ENCODE assay signal across 1 cellular context in the genomic region with DNA sequence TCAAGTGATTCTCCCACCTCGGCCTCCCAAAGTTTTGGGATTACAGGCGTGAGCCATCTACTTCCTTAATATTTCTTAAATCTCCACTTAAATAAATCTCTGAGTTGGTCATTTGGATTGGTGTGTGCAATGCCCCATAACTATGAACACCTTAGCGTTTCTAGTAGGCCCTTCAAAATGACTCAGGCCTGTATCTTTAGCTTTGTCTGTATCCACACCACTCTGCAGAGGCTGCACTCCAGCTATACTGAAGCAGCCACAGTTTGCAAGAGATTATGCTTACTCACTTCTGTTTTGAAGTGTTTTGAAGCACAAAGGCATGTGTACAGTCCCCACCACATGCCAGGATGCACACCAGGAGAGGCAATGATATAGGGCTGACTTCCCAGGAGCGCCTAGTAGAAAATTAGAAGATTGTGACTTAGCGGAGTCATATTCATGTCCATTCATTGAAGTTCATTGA.
A peak's percentile ranks its signal among the peaks of the same experiment; 100 is the strongest.
TF ChIP-seq lines count a peak whose summit lies in the region.

No MANE protein-coding gene starts in this region.

TF ChIP-seq in K562, 482 proteins besides CTCF, POLR2A, EP300 and RAD21 (continued from another document and continues in another):
- TF ChIP-seq YY1 (IDR thresholded peaks at IDR 0.05; ENCODE audit: borderline replicate concordance in 1 of 3, control insufficient read depth in 1 of 3, extremely low read depth in 1 of 3, insufficient read depth in 3 of 3, insufficient read length in 1 of 3, insufficient replicate concordance in 2 of 3, low read depth in 1 of 3, low read length in 2 of 3) (no peak), GTF2E2 (tag; IDR thresholded peaks at IDR 0.05) (0 out of 2 replicates have a peak, but pooled peaks have one; percentile 53), STAT6 (CRISPR knock-in tag; IDR thresholded peaks at IDR 0.05) (no peak), RHOXF2B (CRISPR knock-in tag; conservative IDR thresholded peaks at IDR 0.05) (no peak), HINFP (tag; conservative IDR thresholded peaks at IDR 0.05; ENCODE audit: low read depth) (no peak), NR1H2 (CRISPR knock-in tag; IDR thresholded peaks at IDR 0.05) (no peak), STAG1 (CRISPR knock-in tag; IDR thresholded peaks at IDR 0.05; ENCODE audit: borderline replicate concordance) (no peak), CBFA2T3 (IDR thresholded peaks at IDR 0.05) (peak; percentile 70), PML (IDR thresholded peaks at IDR 0.05; ENCODE audit: low read length) (0 out of 2 replicates have a peak, but pooled peaks have one; percentile 20), PCBP2 (IDR thresholded peaks at IDR 0.05; ENCODE audit: low read depth, low read length, poor library complexity, severe bottlenecking) (no peak), OTX1 (CRISPR knock-in tag; IDR thresholded peaks at IDR 0.05) (no peak), CBFA2T2 (conservative IDR thresholded peaks at IDR 0.05) (peak; percentile 45; the same call in 1 of the 2 replicates), ERF (CRISPR knock-in tag; IDR thresholded peaks at IDR 0.05) (0 out of 2 replicates have a peak, but pooled peaks have one; percentile 31), POLR3A (IDR thresholded peaks at IDR 0.05; ENCODE audit: borderline replicate concordance, extremely low read depth, insufficient read depth, insufficient read length) (no peak), SMAD3 (CRISPR knock-in tag; conservative IDR thresholded peaks at IDR 0.05) (no peak), FOSL1 (tag; conservative IDR thresholded peaks at IDR 0.05) (no peak), MNT (conservative IDR thresholded peaks at IDR 0.05) (peak; percentile 63 to 71), ZBED1 (IDR thresholded peaks at IDR 0.05) (no peak), MEIS2 (IDR thresholded peaks at IDR 0.05; ENCODE audit: partially characterized antibody) (peak; percentile 1), SAFB (IDR thresholded peaks at IDR 0.05; ENCODE audit: borderline replicate concordance, low read depth, low read length) (no peak), KLF6 (CRISPR knock-in tag; IDR thresholded peaks at IDR 0.05; ENCODE audit: borderline replicate concordance) (no peak), HMG20B (CRISPR knock-in tag; IDR thresholded peaks at IDR 0.05) (no peak), PPARD (CRISPR knock-in tag; IDR thresholded peaks at IDR 0.05) (no peak), ZNF444 (CRISPR knock-in tag; IDR thresholded peaks at IDR 0.05) (peak; percentile 43; the same call in 1 of the 2 replicates), HDAC1 (IDR thresholded peaks at IDR 0.05) (peak in 1 of 2 experiments; percentile 18; a peak in 1 of 4 replicates), GTF2A2 (tag; IDR thresholded peaks at IDR 0.05) (no peak), THRAP3 (IDR thresholded peaks at IDR 0.05; ENCODE audit: borderline replicate concordance) (no peak), ZNF830 (CRISPR knock-in tag; IDR thresholded peaks at IDR 0.05) (0 out of 2 replicates have a peak, but pooled peaks have one; percentile 30), ZNF445 (CRISPR knock-in tag; IDR thresholded peaks at IDR 0.05; ENCODE audit: low read depth) (no peak), SREBF2 (CRISPR knock-in tag; IDR thresholded peaks at IDR 0.05) (no peak)
- TF ChIP-seq, protein P1, sequence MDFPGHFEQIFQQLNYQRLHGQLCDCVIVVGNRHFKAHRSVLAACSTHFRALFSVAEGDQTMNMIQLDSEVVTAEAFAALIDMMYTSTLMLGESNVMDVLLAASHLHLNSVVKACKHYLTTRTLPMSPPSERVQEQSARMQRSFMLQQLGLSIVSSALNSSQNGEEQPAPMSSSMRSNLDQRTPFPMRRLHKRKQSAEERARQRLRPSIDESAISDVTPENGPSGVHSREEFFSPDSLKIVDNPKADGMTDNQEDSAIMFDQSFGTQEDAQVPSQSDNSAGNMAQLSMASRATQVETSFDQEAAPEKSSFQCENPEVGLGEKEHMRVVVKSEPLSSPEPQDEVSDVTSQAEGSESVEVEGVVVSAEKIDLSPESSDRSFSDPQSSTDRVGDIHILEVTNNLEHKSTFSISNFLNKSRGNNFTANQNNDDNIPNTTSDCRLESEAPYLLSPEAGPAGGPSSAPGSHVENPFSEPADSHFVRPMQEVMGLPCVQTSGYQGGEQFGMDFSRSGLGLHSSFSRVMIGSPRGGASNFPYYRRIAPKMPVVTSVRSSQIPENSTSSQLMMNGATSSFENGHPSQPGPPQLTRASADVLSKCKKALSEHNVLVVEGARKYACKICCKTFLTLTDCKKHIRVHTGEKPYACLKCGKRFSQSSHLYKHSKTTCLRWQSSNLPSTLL (IDR thresholded peaks at IDR 0.05) = no peak
- TF ChIP-seq, protein P2, sequence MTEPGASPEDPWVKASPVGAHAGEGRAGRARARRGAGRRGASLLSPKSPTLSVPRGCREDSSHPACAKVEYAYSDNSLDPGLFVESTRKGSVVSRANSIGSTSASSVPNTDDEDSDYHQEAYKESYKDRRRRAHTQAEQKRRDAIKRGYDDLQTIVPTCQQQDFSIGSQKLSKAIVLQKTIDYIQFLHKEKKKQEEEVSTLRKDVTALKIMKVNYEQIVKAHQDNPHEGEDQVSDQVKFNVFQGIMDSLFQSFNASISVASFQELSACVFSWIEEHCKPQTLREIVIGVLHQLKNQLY (CRISPR knock-in tag; conservative IDR thresholded peaks at IDR 0.05) = no peak
- TF ChIP-seq, protein P3, sequence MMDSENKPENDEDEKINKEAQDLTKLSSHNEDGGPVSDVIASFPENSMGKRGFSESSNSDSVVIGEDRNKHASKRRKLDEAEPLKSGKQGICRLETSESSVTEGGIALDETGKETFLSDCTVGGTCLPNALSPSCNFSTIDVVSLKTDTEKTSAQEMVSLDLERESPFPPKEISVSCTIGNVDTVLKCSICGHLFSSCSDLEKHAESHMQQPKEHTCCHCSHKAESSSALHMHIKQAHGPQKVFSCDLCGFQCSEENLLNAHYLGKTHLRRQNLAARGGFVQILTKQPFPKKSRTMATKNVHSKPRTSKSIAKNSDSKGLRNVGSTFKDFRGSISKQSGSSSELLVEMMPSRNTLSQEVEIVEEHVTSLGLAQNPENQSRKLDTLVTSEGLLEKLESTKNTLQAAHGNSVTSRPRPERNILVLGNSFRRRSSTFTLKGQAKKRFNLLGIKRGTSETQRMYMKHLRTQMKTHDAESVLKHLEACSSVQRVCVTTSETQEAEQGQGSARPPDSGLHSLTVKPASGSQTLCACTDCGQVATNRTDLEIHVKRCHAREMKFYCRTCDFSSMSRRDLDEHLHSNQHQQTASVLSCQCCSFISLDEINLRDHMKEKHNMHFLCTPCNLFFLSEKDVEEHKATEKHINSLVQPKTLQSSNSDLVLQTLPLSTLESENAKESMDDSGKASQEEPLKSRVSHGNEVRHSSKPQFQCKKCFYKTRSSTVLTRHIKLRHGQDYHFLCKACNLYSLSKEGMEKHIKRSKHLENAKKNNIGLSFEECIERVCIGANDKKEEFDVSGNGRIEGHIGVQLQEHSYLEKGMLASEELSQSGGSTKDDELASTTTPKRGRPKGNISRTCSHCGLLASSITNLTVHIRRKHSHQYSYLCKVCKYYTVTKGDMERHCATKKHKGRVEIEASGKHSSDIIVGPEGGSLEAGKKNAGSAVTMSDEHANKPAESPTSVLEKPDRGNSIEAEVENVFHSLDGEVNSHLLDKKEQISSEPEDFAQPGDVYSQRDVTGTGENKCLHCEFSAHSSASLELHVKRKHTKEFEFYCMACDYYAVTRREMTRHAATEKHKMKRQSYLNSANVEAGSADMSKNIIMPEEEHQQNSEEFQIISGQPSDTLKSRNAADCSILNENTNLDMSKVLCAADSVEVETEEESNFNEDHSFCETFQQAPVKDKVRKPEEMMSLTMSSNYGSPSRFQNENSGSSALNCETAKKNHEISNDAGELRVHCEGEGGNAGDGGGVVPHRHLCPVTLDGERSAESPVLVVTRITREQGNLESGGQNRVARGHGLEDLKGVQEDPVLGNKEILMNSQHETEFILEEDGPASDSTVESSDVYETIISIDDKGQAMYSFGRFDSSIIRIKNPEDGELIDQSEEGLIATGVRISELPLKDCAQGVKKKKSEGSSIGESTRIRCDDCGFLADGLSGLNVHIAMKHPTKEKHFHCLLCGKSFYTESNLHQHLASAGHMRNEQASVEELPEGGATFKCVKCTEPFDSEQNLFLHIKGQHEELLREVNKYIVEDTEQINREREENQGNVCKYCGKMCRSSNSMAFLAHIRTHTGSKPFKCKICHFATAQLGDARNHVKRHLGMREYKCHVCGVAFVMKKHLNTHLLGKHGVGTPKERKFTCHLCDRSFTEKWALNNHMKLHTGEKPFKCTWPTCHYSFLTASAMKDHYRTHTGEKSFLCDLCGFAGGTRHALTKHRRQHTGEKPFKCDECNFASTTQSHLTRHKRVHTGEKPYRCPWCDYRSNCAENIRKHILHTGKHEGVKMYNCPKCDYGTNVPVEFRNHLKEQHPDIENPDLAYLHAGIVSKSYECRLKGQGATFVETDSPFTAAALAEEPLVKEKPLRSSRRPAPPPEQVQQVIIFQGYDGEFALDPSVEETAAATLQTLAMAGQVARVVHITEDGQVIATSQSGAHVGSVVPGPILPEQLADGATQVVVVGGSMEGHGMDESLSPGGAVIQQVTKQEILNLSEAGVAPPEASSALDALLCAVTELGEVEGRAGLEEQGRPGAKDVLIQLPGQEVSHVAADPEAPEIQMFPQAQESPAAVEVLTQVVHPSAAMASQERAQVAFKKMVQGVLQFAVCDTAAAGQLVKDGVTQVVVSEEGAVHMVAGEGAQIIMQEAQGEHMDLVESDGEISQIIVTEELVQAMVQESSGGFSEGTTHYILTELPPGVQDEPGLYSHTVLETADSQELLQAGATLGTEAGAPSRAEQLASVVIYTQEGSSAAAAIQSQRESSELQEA (IDR thresholded peaks at IDR 0.05; ENCODE audit: low read depth) = no peak
- TF ChIP-seq, protein P4, sequence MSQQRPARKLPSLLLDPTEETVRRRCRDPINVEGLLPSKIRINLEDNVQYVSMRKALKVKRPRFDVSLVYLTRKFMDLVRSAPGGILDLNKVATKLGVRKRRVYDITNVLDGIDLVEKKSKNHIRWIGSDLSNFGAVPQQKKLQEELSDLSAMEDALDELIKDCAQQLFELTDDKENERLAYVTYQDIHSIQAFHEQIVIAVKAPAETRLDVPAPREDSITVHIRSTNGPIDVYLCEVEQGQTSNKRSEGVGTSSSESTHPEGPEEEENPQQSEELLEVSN (IDR thresholded peaks at IDR 0.05; ENCODE audit: borderline replicate concordance in 1 of 2, extremely low read depth in 1 of 2, insufficient read depth in 1 of 2, insufficient read length in 1 of 2, low read depth in 1 of 2, low read length in 1 of 2, poor library complexity in 1 of 2, severe bottlenecking in 1 of 2) = peak in 1 of 2 experiments; percentile 63
- TF ChIP-seq, protein P5, sequence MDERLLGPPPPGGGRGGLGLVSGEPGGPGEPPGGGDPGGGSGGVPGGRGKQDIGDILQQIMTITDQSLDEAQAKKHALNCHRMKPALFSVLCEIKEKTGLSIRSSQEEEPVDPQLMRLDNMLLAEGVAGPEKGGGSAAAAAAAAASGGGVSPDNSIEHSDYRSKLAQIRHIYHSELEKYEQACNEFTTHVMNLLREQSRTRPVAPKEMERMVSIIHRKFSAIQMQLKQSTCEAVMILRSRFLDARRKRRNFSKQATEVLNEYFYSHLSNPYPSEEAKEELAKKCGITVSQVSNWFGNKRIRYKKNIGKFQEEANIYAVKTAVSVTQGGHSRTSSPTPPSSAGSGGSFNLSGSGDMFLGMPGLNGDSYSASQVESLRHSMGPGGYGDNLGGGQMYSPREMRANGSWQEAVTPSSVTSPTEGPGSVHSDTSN (CRISPR knock-in tag; IDR thresholded peaks at IDR 0.05; ENCODE audit: low read depth) = no peak
- TF ChIP-seq, protein P5 (tag; conservative IDR thresholded peaks at IDR 0.05; ENCODE audit: low read depth) = no peak
